Comparison of ENCODE assay signal across 9 cellular contexts in genomic region chr17:9768381-9768934, GRCh38. TPM values are rescaled to one million over a fixed set of nuclear protein-coding genes. Genes with fewer than 3 reads are reported as not detected.
DNase-seq lines count a peak whose midpoint lies in the region; ATAC-seq and TF ChIP-seq lines count a peak whose summit lies in the region.
"Had no signal": no experiment of that assay in that cellular context is flagged by ENCODE, and none has a peak within 500 bp of the region (broad histone marks: within the 10 kb centered on the region; RNA-seq: fewer than 3 reads in every experiment).

No MANE protein-coding gene starts in this region.

- ATAC-seq in natural killer cell: peak in 1 of 3 donors; percentile 53
- ATAC-seq in natural killer cell treated with Interleukin-12 subunit alpha and Interleukin-12 subunit beta and Interleukin-15 and Interleukin-18, amount 100 ng/mL, for 72 hours: no peak
- no peak for ATAC-seq in GM21390 (IDR thresholded peaks at IDR 0.05; ENCODE audit: unreplicated experiment)

- TF ChIP-seq CTCF in natural killer cell (IDR thresholded peaks at IDR 0.05): peak; percentile 63

- H3K36me3 Mint-ChIP-seq in natural killer cell: no peaks in the 10 kb centered on the region
- no peaks in the 10 kb centered on the region for H3K36me3 Mint-ChIP-seq in natural killer cell treated with Interleukin-12 subunit alpha and Interleukin-12 subunit beta and Interleukin-15 and Interleukin-18, amount 100 ng/mL, for 72 hours

- no peak overlapping the region for H3K4me2 ChIP-seq in neuronal stem cell (ENCODE audit: insufficient read depth, low read length, poor library complexity, severe bottlenecking)

- H3K27me3 ChIP-seq in neuronal stem cell (ENCODE audit: control insufficient read depth in 3 of 3, insufficient read depth in 3 of 3, low read depth in 1 of 3, low read length in 3 of 3): no peaks in the 10 kb centered on the region

- H3K4ac ChIP-seq in neuronal stem cell (ENCODE audit: low read length): no peak overlapping the region

- no peak overlapping the region for H3K14ac ChIP-seq in neuronal stem cell (ENCODE audit: low read length)

- intact Hi-C loops in natural killer cell (cut with micrococcal nuclease): no loop called here

- H3K4me1 ChIP-seq in neuronal stem cell (ENCODE audit: control insufficient read depth in 2 of 2, insufficient read depth in 1 of 2, low read depth in 1 of 2, low read length in 2 of 2): no peaks in the 10 kb centered on the region

- H2BK15ac ChIP-seq in neuronal stem cell (ENCODE audit: low read length): no peak overlapping the region

- no peak overlapping the region for H3K18ac ChIP-seq in neuronal stem cell (ENCODE audit: low read length)

- no peak overlapping the region for H3K27ac ChIP-seq in neuronal stem cell (replicated peaks; ENCODE audit: low read length)

- no peak overlapping the region for H2BK12ac ChIP-seq in neuronal stem cell (ENCODE audit: low read length)

- no peaks in the 10 kb centered on the region for H3K36me3 ChIP-seq in neuronal stem cell (replicated peaks in 1 of 2; ENCODE audit: control insufficient read depth in 2 of 2, insufficient read depth in 2 of 2, low read length in 2 of 2)

- no peak overlapping the region for H2BK120ac ChIP-seq in neuronal stem cell (ENCODE audit: low read depth, low read length)

- no peak overlapping the region for H4K91ac ChIP-seq in neuronal stem cell (ENCODE audit: low read depth, low read length, poor library complexity)

- H3K4me3 Mint-ChIP-seq in natural killer cell: no peak overlapping the region
- no peak overlapping the region for H3K4me3 Mint-ChIP-seq in natural killer cell treated with Interleukin-12 subunit alpha and Interleukin-12 subunit beta and Interleukin-15 and Interleukin-18, amount 100 ng/mL, for 72 hours

- no peaks in the 10 kb centered on the region for H3K9me3 Mint-ChIP-seq in natural killer cell
- H3K9me3 Mint-ChIP-seq in natural killer cell treated with Interleukin-12 subunit alpha and Interleukin-12 subunit beta and Interleukin-15 and Interleukin-18, amount 100 ng/mL, for 72 hours: no peaks in the 10 kb centered on the region

- H3K27me3 Mint-ChIP-seq in natural killer cell (ENCODE audit: low read depth in 2 of 2): peaks cover 12 to 17% of the 10 kb centered on the region in 2 donors
- H3K27me3 Mint-ChIP-seq in natural killer cell treated with Interleukin-12 subunit alpha and Interleukin-12 subunit beta and Interleukin-15 and Interleukin-18, amount 100 ng/mL, for 72 hours: peaks cover 14 to 21% of the 10 kb centered on the region in 2 donors

- no peak overlapping the region for H3K4me3 ChIP-seq in neuronal stem cell (ENCODE audit: low read length in 2 of 2)

- WGBS in neuronal stem cell (ENCODE audit: extremely low coverage in 2 of 2, insufficient read length in 2 of 2, insufficient replicate concordance in 1 of 2), 2 donors: no CpG with 5 or more reads among the region's 5 CpGs

- H2AK5ac ChIP-seq in neuronal stem cell (ENCODE audit: low read depth, low read length): no peak overlapping the region

- H2AFZ ChIP-seq in neuronal stem cell (ENCODE audit: low read length): no peak overlapping the region

- H3K9ac ChIP-seq in neuronal stem cell (ENCODE audit: low read depth, low read length, poor library complexity): no peak overlapping the region

- H3K79me1 ChIP-seq in neuronal stem cell (ENCODE audit: low read depth, low read length): no peaks in the 10 kb centered on the region

- no peak overlapping the region for H2BK5ac ChIP-seq in neuronal stem cell (ENCODE audit: low read length)

- H3K27ac Mint-ChIP-seq in natural killer cell: no peak overlapping the region
- H3K27ac Mint-ChIP-seq in natural killer cell treated with Interleukin-12 subunit alpha and Interleukin-12 subunit beta and Interleukin-15 and Interleukin-18, amount 100 ng/mL, for 72 hours: no peak overlapping the region

- no peak overlapping the region for H4K8ac ChIP-seq in neuronal stem cell (ENCODE audit: low read depth, low read length)

- no peaks in the 10 kb centered on the region for H3K4me1 Mint-ChIP-seq in natural killer cell
- no peaks in the 10 kb centered on the region for H3K4me1 Mint-ChIP-seq in natural killer cell treated with Interleukin-12 subunit alpha and Interleukin-12 subunit beta and Interleukin-15 and Interleukin-18, amount 100 ng/mL, for 72 hours (ENCODE audit: low read depth in 2 of 2)

- H3K23ac ChIP-seq in neuronal stem cell (ENCODE audit: low read depth, low read length, poor library complexity): no peak overlapping the region

- DNase-seq in natural killer cell (no peak), NCI-H82 treated with DMSO at 0.1 percent for 48 hours (lab: John Stamatoyannopoulos, UW; ENCODE audit: unreplicated experiment) (peak; percentile 19), dermis microvascular lymphatic vessel endothelial cell (ENCODE audit: low read depth in 2 of 2) (peak; percentile 19 to 34), neuronal stem cell (ENCODE audit: low spot score) (peak; percentile 15)
- DNase-seq in natural killer cell treated with Interleukin-12 subunit alpha and Interleukin-12 subunit beta and Interleukin-15 and Interleukin-18, amount 100 ng/mL, for 72 hours (ENCODE audit: low spot score): no peak
- DNase-seq in activated effector memory CD4-positive, alpha-beta T cell treated with anti-CD3 and anti-CD28 coated beads, Interleukin-2, amount 50 U/mL, for 16 hours: no peak
- no peak for DNase-seq in stimulated activated CD4-positive, alpha-beta T cell treated with anti-CD3 and anti-CD28 coated beads, Interleukin-2, amount 100 ng/mL, for 24 hours

- no peaks in the 10 kb centered on the region for H3K9me3 ChIP-seq in neuronal stem cell (replicated peaks in 1 of 2; ENCODE audit: control insufficient read depth in 2 of 2, insufficient read depth in 1 of 2, low read depth in 1 of 2, low read length in 2 of 2)

RNA-seq across cellular contexts. Expression of gene DHRS7C, which starts 22.9 kb away (rescaled TPM):
- total RNA-seq in natural killer cell (not detected), dermis microvascular lymphatic vessel endothelial cell (not detected in 2 replicates)
- total RNA-seq in natural killer cell treated with Interleukin-12 subunit alpha and Interleukin-12 subunit beta and Interleukin-15 and Interleukin-18, amount 100 ng/mL, for 72 hours: not detected
- polyA plus RNA-seq in neuronal stem cell (2013, experiment 1 of 2): not detected
- not detected for polyA plus RNA-seq in neuronal stem cell (2013, experiment 2 of 2)

RNA-seq across cellular contexts. Expression of gene GSG1L2, which starts 53.4 kb away (rescaled TPM):
- total RNA-seq in natural killer cell: not detected
- total RNA-seq in natural killer cell treated with Interleukin-12 subunit alpha and Interleukin-12 subunit beta and Interleukin-15 and Interleukin-18, amount 100 ng/mL, for 72 hours: not detected
- not detected in 2 replicates for total RNA-seq in dermis microvascular lymphatic vessel endothelial cell
- not detected for polyA plus RNA-seq in neuronal stem cell (2013, experiment 1 of 2)
- polyA plus RNA-seq in neuronal stem cell (2013, experiment 2 of 2): not detected
- polyA plus RNA-seq: adipose tissue had no signal

RNA-seq across cellular contexts. Expression of gene GLP2R, which starts 57.3 kb away (rescaled TPM):
- total RNA-seq in natural killer cell (not detected), dermis microvascular lymphatic vessel endothelial cell (under 0.01 TPM in 1 of 2 replicates, not detected in the other)
- total RNA-seq in natural killer cell treated with Interleukin-12 subunit alpha and Interleukin-12 subunit beta and Interleukin-15 and Interleukin-18, amount 100 ng/mL, for 72 hours: not detected
- polyA plus RNA-seq in neuronal stem cell (2013, experiment 1 of 2): not detected
- polyA plus RNA-seq in neuronal stem cell (2013, experiment 2 of 2): not detected

Comparison
In these comparisons a context has a peak if more than half of its experiments do, and no peak if none do; other contexts are left out.
1. DNase-seq: peak in NCI-H82 treated with DMSO at 0.1 percent for 48 hours (single experiment), dermis microvascular lymphatic vessel endothelial cell (2 of 2) and neuronal stem cell (single experiment); none in natural killer cell (single experiment), natural killer cell treated with Interleukin-12 subunit alpha and Interleukin-12 subunit beta and Interleukin-15 and Interleukin-18, amount 100 ng/mL, for 72 hours (single experiment), activated effector memory CD4-positive, alpha-beta T cell treated with anti-CD3 and anti-CD28 coated beads, Interleukin-2, amount 50 U/mL, for 16 hours (single experiment) and stimulated activated CD4-positive, alpha-beta T cell treated with anti-CD3 and anti-CD28 coated beads, Interleukin-2, amount 100 ng/mL, for 24 hours (0 of 2).